In genomic region chr3:189308594-189308993, GRCh38 we compare ENCODE assay signal across 16 cellular contexts.
DNase-seq lines count a peak whose midpoint lies in the region; ATAC-seq and TF ChIP-seq lines count a peak whose summit lies in the region.
"Had no signal": no experiment of that assay in that cellular context is flagged by ENCODE, and none has a peak within 500 bp of the region (broad histone marks: within the 10 kb centered on the region; RNA-seq: fewer than 3 reads in every experiment).

No MANE protein-coding gene starts in this region.

- POLR2A ChIA-PET in activated CD4-positive, alpha-beta T cell treated with anti-CD3 and anti-CD28 coated beads for 36 hours (lab: Charles Lee): interaction anchor here (0.7 to 2.1 kb wide), 7 partner anchors 10 to 221 kb away, joined by 4 to 9 read pairs (median 6); no protein-coding TSS in a partner anchor
- POLR2A ChIA-PET in CD4-positive, alpha-beta T cell (lab: Charles Lee): interaction anchor here (1.0 to 1.7 kb wide), 5 partner anchors 8 to 26 kb away, joined by 3 to 5 read pairs (median 3); no protein-coding TSS in a partner anchor

- peak overlapping the region; percentile 54 for H3K4me3 ChIP-seq in GM12865 (ENCODE audit: low read depth, low read length)
- H3K4me3 ChIP-seq: ascending aorta, vagina had no signal

- TF ChIP-seq CTCF in GM12865 (IDR thresholded peaks at IDR 0.05; ENCODE audit: insufficient read depth, low read depth, low read length, missing control alignments) (no peak), VCaP (conservative IDR thresholded peaks at IDR 0.05) (no peak), nephron (IDR thresholded peaks at IDR 0.05; ENCODE audit: unreplicated experiment in 3 of 3) (no peak)
- no peak for TF ChIP-seq CTCF in CD4-positive, alpha-beta T cell (IDR thresholded peaks at IDR 0.05)

- no peak for ATAC-seq in activated CD4-positive, alpha-beta T cell treated with anti-CD3 and anti-CD28 coated beads for 36 hours
- no peak for ATAC-seq in CD4-positive, alpha-beta T cell (ENCODE audit: poor library complexity)
- ATAC-seq in HG03095 (IDR thresholded peaks at IDR 0.05; ENCODE audit: unreplicated experiment): no peak

- DNase-seq in activated CD4-positive, alpha-beta T cell treated with anti-CD3 and anti-CD28 coated beads for 36 hours: no peak
- no peak for DNase-seq in activated CD4-positive, alpha-beta T cell treated with anti-CD3 and anti-CD28 coated beads for 4 hours
- DNase-seq in GM12865 (ENCODE audit: low read depth) (no peak), cerebellum (ENCODE audit: low spot score) (no peak)
- no peak for DNase-seq in CD4-positive, alpha-beta T cell
- DNase-seq: activated CD4-positive, alpha-beta T cell treated with anti-CD3 and anti-CD28 coated beads, Interleukin-2, amount 50 U/mL, for 1 hour; activated gamma-delta T cell; CD8-positive, alpha-beta memory T cell; foreskin melanocyte; midbrain had no signal

- H3K27me3 Mint-ChIP-seq in activated CD4-positive, alpha-beta T cell treated with anti-CD3 and anti-CD28 coated beads for 36 hours: no peaks in the 10 kb centered on the region
- H3K27me3 Mint-ChIP-seq in nephron (ENCODE audit: low read depth): no peaks in the 10 kb centered on the region
- no peaks in the 10 kb centered on the region for H3K27me3 Mint-ChIP-seq in CD4-positive, alpha-beta T cell
- H3K27me3 Mint-ChIP-seq: CD8-positive, alpha-beta memory T cell had no signal

- CTCF ChIA-PET in activated CD4-positive, alpha-beta T cell treated with anti-CD3 and anti-CD28 coated beads for 36 hours (lab: Charles Lee): interaction anchor here (1.2 to 2.2 kb wide), 6 partner anchors 12 to 22 kb away, joined by 3 to 15 read pairs (median 4); no protein-coding TSS in a partner anchor
- CTCF ChIA-PET in CD4-positive, alpha-beta T cell (lab: Charles Lee): interaction anchor here (0.7 kb wide), 1 partner anchor 499 kb away, joined by 4 read pairs; no protein-coding TSS in a partner anchor

- peaks cover 52% of the 10 kb centered on the region for H3K4me1 Mint-ChIP-seq in activated CD4-positive, alpha-beta T cell treated with anti-CD3 and anti-CD28 coated beads for 36 hours
- peaks cover 26% of the 10 kb centered on the region for H3K4me1 Mint-ChIP-seq in nephron
- peaks cover 43% of the 10 kb centered on the region for H3K4me1 Mint-ChIP-seq in CD4-positive, alpha-beta T cell (ENCODE audit: low read depth)

- H3K9me3 ChIP-seq in CD4-positive, alpha-beta T cell (ENCODE audit: control insufficient read depth, low read length): no peaks in the 10 kb centered on the region
- H3K9me3 ChIP-seq: ascending aorta, neutrophil, vagina had no signal

- peak overlapping the region; percentile 99; the same call in 1 of the 2 replicates for H3K27ac ChIP-seq in VCaP
- H3K27ac ChIP-seq in CD4-positive, alpha-beta T cell (ENCODE audit: low read depth, low read length): no peak overlapping the region
- H3K27ac ChIP-seq: ascending aorta, neutrophil, vagina had no signal

- H3K4me3 Mint-ChIP-seq in activated CD4-positive, alpha-beta T cell treated with anti-CD3 and anti-CD28 coated beads for 36 hours: peak overlapping the region; percentile 69
- H3K4me3 Mint-ChIP-seq in nephron: no peak overlapping the region
- H3K4me3 Mint-ChIP-seq in CD4-positive, alpha-beta T cell: no peak overlapping the region
- H3K4me3 Mint-ChIP-seq: CD8-positive, alpha-beta memory T cell had no signal

- no peaks in the 10 kb centered on the region for H3K9me3 Mint-ChIP-seq in activated CD4-positive, alpha-beta T cell treated with anti-CD3 and anti-CD28 coated beads for 36 hours (ENCODE audit: low read depth)
- no peaks in the 10 kb centered on the region for H3K9me3 Mint-ChIP-seq in nephron
- H3K9me3 Mint-ChIP-seq in CD4-positive, alpha-beta T cell: no peaks in the 10 kb centered on the region
- H3K9me3 Mint-ChIP-seq: CD8-positive, alpha-beta memory T cell had no signal

- intact Hi-C loops in activated CD4-positive, alpha-beta T cell treated with anti-CD3 and anti-CD28 coated beads for 36 hours (cut with DNase I, micrococcal nuclease): no loop called here
- intact Hi-C loops in CD4-positive, alpha-beta T cell (cut with DNase I, micrococcal nuclease): no loop called here

- H3K36me3 Mint-ChIP-seq in activated CD4-positive, alpha-beta T cell treated with anti-CD3 and anti-CD28 coated beads for 36 hours (ENCODE audit: low read depth): peaks cover 15% of the 10 kb centered on the region
- no peaks in the 10 kb centered on the region for H3K36me3 Mint-ChIP-seq in nephron (ENCODE audit: low read depth)
- H3K36me3 Mint-ChIP-seq in CD4-positive, alpha-beta T cell (ENCODE audit: low read depth): no peaks in the 10 kb centered on the region

- H3K27ac Mint-ChIP-seq in activated CD4-positive, alpha-beta T cell treated with anti-CD3 and anti-CD28 coated beads for 36 hours: peak overlapping the region; percentile 77
- H3K27ac Mint-ChIP-seq in nephron: peak overlapping the region; percentile 2 to 69 (median 11)
- no peak overlapping the region for H3K27ac Mint-ChIP-seq in CD4-positive, alpha-beta T cell
- H3K27ac Mint-ChIP-seq: CD8-positive, alpha-beta memory T cell had no signal

- H3K27me3 ChIP-seq in CD4-positive, alpha-beta T cell (ENCODE audit: control insufficient read depth, insufficient read depth, low read length): no peaks in the 10 kb centered on the region
- H3K27me3 ChIP-seq: ascending aorta, neutrophil, vagina had no signal
